In the genomic region with DNA sequence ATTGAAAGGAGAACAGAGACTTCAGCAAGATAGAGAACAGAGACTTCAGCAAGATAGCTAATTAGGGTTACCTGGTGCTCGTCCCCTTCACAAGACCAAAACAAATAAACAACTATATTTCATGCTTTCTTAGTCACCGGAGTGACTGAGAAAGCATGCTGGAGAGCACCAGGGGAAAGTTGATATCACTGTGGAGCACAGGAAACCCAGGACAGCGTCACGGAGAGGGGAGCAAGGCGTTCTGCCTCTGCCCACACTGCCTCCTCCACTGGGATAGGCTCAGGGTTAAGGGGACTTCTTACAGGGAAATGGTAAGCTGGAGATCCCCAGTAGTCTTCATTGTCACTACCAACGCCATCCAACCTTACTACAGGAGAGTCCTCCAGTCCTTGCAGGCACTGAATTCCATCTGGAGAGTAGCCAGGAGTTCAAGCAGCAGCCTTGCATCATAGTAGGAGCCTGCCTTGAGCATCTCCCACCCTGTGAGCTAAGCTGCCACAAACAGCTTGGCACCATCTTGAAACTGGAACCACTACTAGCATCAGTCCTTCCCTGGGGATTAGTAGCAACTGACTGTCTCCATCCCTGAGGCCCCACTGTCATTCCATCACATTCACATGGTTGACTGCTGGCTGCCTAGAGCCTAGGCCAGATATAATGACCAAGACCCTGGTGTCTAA, we compare ENCODE assay signal across 21 cellular contexts.
"Had no signal": no experiment of that assay in that cellular context is flagged by ENCODE, and none has a peak within 500 bp of the region (broad histone marks: within the 10 kb centered on the region; RNA-seq: fewer than 3 reads in every experiment).

No MANE protein-coding gene starts in this region.

- H3K27me3 Mint-ChIP-seq: central memory CD8-positive, alpha-beta T cell had no signal

- H3K36me3 ChIP-seq: colonic mucosa, lower lobe of right lung, neural progenitor cell, sigmoid colon, upper lobe of left lung had no signal

- H3K27me3 ChIP-seq: colonic mucosa, neural progenitor cell, sigmoid colon, upper lobe of left lung had no signal

- DNase-seq: activated gamma-delta T cell treated with Interleukin-2 at 50 U/mL for 16 hours; activated T-cell treated with anti-CD3 and anti-CD28 coated beads, Interleukin-2, amount 50 U/mL, for 1 hour; colonic mucosa; foreskin fibroblast; kidney; lower lobe of right lung; naive B cell; retina; sigmoid colon; stimulated activated CD4-positive, alpha-beta T cell treated with anti-CD3 and anti-CD28 coated beads, Interleukin-2, amount 100 ng/mL, for 48 hours; stimulated activated CD8-positive, alpha-beta memory T cell treated with anti-CD3 and anti-CD28 coated beads, Interleukin-4, amount 100 ng/mL, for 48 hours; stimulated activated naive B cell treated with anti-CD40 and anti-IgM and Interleukin-4, amounts not matched to agents 10 μg/mL and 1 μg/mL and 100 μg/mL, for 72 hours; T1000; upper lobe of left lung had no signal

- H3K27ac Mint-ChIP-seq: activated naive CD4-positive, alpha-beta T cell treated with anti-CD3 and anti-CD28 coated beads, Interleukin-2, amount 50 U/mL, for 72 hours; naive B cell; neural progenitor cell; stimulated activated naive B cell treated with anti-CD40 and anti-IgM and Interleukin-4, amounts not matched to agents 10 μg/mL and 1 μg/mL and 100 μg/mL, for 72 hours; T-helper 1 cell treated with Interleukin-12 subunit alpha and Interleukin-12 subunit beta and Interleukin-4 antibody, amounts not matched to agents 30 μg/mL and 1 μg/mL, for 36 hours; WTC11 had no signal

- H3K4me1 ChIP-seq: colonic mucosa, lower lobe of right lung, neural progenitor cell, sigmoid colon, upper lobe of left lung had no signal

- H3K4me2 ChIP-seq: neural progenitor cell had no signal

- H3K27ac ChIP-seq: colonic mucosa, lower lobe of right lung, neural progenitor cell, sigmoid colon, upper lobe of left lung had no signal

- FAIRE-seq: astrocyte, kidney had no signal

- ATAC-seq: activated naive CD4-positive, alpha-beta T cell treated with anti-CD3 and anti-CD28 coated beads, Interleukin-2, amount 50 U/mL, for 72 hours; left lobe of liver; lower lobe of right lung; stimulated activated naive B cell treated with anti-CD40 and anti-IgM and Interleukin-4, amounts not matched to agents 10 μg/mL and 1 μg/mL and 100 μg/mL, for 72 hours; WTC11 had no signal

- H3K4me3 Mint-ChIP-seq: central memory CD8-positive, alpha-beta T cell; naive B cell; neural progenitor cell; stimulated activated naive B cell treated with anti-CD40 and anti-IgM and Interleukin-4, amounts not matched to agents 10 μg/mL and 1 μg/mL and 100 μg/mL, for 72 hours; T-helper 1 cell treated with Interleukin-12 subunit alpha and Interleukin-12 subunit beta and Interleukin-4 antibody, amounts not matched to agents 30 μg/mL and 1 μg/mL, for 36 hours; WTC11 had no signal

- H3K4me1 Mint-ChIP-seq: central memory CD8-positive, alpha-beta T cell; naive B cell; neural progenitor cell; stimulated activated naive B cell treated with anti-CD40 and anti-IgM and Interleukin-4, amounts not matched to agents 10 μg/mL and 1 μg/mL and 100 μg/mL, for 72 hours; WTC11 had no signal

- H3K36me3 Mint-ChIP-seq: activated naive CD4-positive, alpha-beta T cell treated with anti-CD3 and anti-CD28 coated beads, Interleukin-2, amount 50 U/mL, for 72 hours had no signal

- H3K4me3 ChIP-seq: colonic mucosa, lower lobe of right lung, neural progenitor cell, sigmoid colon, upper lobe of left lung had no signal

- H3K9me3 ChIP-seq: colonic mucosa had no signal

- H3K9ac ChIP-seq: neural progenitor cell had no signal

- H2AFZ ChIP-seq: neural progenitor cell had no signal

- H3K9me3 Mint-ChIP-seq: central memory CD8-positive, alpha-beta T cell; T-helper 1 cell treated with Interleukin-12 subunit alpha and Interleukin-12 subunit beta and Interleukin-4 antibody, amounts not matched to agents 30 μg/mL and 1 μg/mL, for 36 hours had no signal
